20 cellular contexts compared by ENCODE assay signal in the genomic region with DNA sequence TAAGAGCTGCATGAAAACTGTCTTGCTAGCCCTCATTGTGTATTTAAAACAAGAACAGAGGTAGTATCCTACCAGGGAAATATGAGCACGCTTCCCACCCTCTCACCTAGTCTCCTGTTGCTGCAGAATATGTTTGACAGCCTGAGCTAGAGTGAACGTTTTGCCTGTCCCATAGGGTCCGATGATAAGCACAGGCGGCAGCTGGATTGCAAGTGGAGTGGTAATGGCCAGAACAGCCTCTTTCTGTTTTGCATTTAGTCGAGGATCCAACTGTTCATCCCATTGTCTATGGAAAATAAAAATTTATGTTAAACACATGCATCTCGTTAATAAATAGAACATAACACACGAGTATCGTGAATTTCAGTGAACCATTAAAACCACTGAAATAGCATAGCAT.
DNase-seq lines count a peak whose midpoint lies in the region; ATAC-seq, FAIRE-seq and TF ChIP-seq lines count a peak whose summit lies in the region.
"Had no signal": no experiment of that assay in that cellular context is flagged by ENCODE, and none has a peak within 500 bp of the region (broad histone marks: within the 10 kb centered on the region; RNA-seq: fewer than 3 reads in every experiment).

No MANE protein-coding gene starts in this region.

- TF ChIP-seq EP300 in esophagus muscularis mucosa (IDR thresholded peaks at IDR 0.05): no peak

- H3F3A ChIP-seq in smooth muscle cell (ENCODE audit: low read depth): peaks cover 4% of the 10 kb centered on the region

- no peaks in the 10 kb centered on the region for H3K4me1 ChIP-seq in esophagus muscularis mucosa
- no peaks in the 10 kb centered on the region for H3K4me1 ChIP-seq in smooth muscle cell (ENCODE audit: low read depth)
- H3K4me1 ChIP-seq: BLaER1 had no signal

- peaks cover 3% of the 10 kb centered on the region for H3K27me3 Mint-ChIP-seq in nephron progenitor cell (ENCODE audit: low read depth, poor library complexity)
- H3K27me3 Mint-ChIP-seq: CD4-positive, CD25-positive, alpha-beta regulatory T cell had no signal

- peaks cover 14% of the 10 kb centered on the region for H3K9me3 Mint-ChIP-seq in nephron progenitor cell
- H3K9me3 Mint-ChIP-seq: CD4-positive, CD25-positive, alpha-beta regulatory T cell; CD8-positive, alpha-beta T cell; H9 had no signal

- H3K27me3 ChIP-seq in esophagus muscularis mucosa (no peaks in the 10 kb centered on the region), smooth muscle cell (ENCODE audit: low read depth) (no peaks in the 10 kb centered on the region)
- H3K27me3 ChIP-seq: BLaER1 had no signal

- H3K4me3 ChIP-seq in esophagus muscularis mucosa: no peak overlapping the region
- no peak overlapping the region for H3K4me3 ChIP-seq in smooth muscle cell
- H3K4me3 ChIP-seq: BLaER1, GM23248 had no signal

- no peaks in the 10 kb centered on the region for H3K79me2 ChIP-seq in smooth muscle cell (ENCODE audit: low read depth)

- ATAC-seq in GM18511 (IDR thresholded peaks at IDR 0.05; ENCODE audit: unreplicated experiment): no peak
- ATAC-seq: CD8-positive, alpha-beta T cell; HCT116 had no signal

- peaks cover 55% of the 10 kb centered on the region for H3K36me3 Mint-ChIP-seq in nephron progenitor cell (ENCODE audit: low read depth)

- H3K27ac Mint-ChIP-seq in nephron progenitor cell: peak overlapping the region; percentile 83
- H3K27ac Mint-ChIP-seq: CD4-positive, CD25-positive, alpha-beta regulatory T cell; CD8-positive, alpha-beta T cell had no signal

- no peak overlapping the region for H3K9ac ChIP-seq in smooth muscle cell (ENCODE audit: low read depth)
- H3K9ac ChIP-seq: BLaER1, GM23248 had no signal

- intact Hi-C loops in esophagus muscularis mucosa (cut with DNase I): no loop called here

- H2AFZ ChIP-seq in smooth muscle cell (ENCODE audit: low read depth): no peak overlapping the region
- H2AFZ ChIP-seq: GM23248 had no signal

- peaks cover 10 to 52% (median 39%) of the 10 kb centered on the region in 4 donors for H3K36me3 ChIP-seq in esophagus muscularis mucosa
- H3K36me3 ChIP-seq in smooth muscle cell (ENCODE audit: low read depth): peaks cover 11% of the 10 kb centered on the region

- no peak overlapping the region for H3K4me2 ChIP-seq in smooth muscle cell
- H3K4me2 ChIP-seq: BLaER1 had no signal

- H3K4me3 Mint-ChIP-seq in nephron progenitor cell: no peak overlapping the region
- H3K4me3 Mint-ChIP-seq: CD4-positive, CD25-positive, alpha-beta regulatory T cell; CD8-positive, alpha-beta T cell; H9 had no signal

- peak; percentile 80 for FAIRE-seq in H54 (lab: Jason Lieb, UNC)
- FAIRE-seq: GM12892, GM19239, H1 had no signal

- H4K20me1 ChIP-seq in smooth muscle cell (ENCODE audit: low read depth): peaks cover 11% of the 10 kb centered on the region
- H4K20me1 ChIP-seq: BLaER1 had no signal

- WGBS in esophagus muscularis mucosa: 84% methylated on average over 8 of the region's 8 CpGs
- WGBS in smooth muscle cell (ENCODE audit: low lambda C conversion rate): 94% methylated on average over 8 of the region's 8 CpGs

- TF ChIP-seq CTCF in esophagus muscularis mucosa (IDR thresholded peaks at IDR 0.05) (no peak), nephron progenitor cell (IDR thresholded peaks at IDR 0.05) (no peak), smooth muscle cell (IDR thresholded peaks at IDR 0.05; ENCODE audit: borderline replicate concordance, insufficient read depth, poor library complexity, severe bottlenecking) (no peak)

- H3K27ac ChIP-seq in esophagus muscularis mucosa (replicated peaks in 1 of 4) (no peak overlapping the region), smooth muscle cell (ENCODE audit: low read depth) (no peak overlapping the region)
- H3K27ac ChIP-seq: BLaER1, C4-2B, GM23248 had no signal

- DNase-seq in H54 (ENCODE audit: insufficient read length, low spot score) (no peak), NCI-H526 treated with DMSO at 0.1 percent for 48 hours (lab: John Stamatoyannopoulos, UW) (peak; percentile 62), esophagus muscularis mucosa (ENCODE audit: extremely low spot score) (peak; percentile 14), nephron progenitor cell (no peak), smooth muscle cell (lab: John Stamatoyannopoulos, UW; ENCODE audit: unreplicated experiment) (no peak), NCI-H2107 treated with DMSO at 0.1 percent for 48 hours (lab: John Stamatoyannopoulos, UW; ENCODE audit: unreplicated experiment) (no peak)
- DNase-seq: Caco-2; CD4-positive, CD25-positive, alpha-beta regulatory T cell; CD8-positive, alpha-beta T cell; DMS153; DND-41; GM23248; H9 had no signal

- H3K9me3 ChIP-seq in esophagus muscularis mucosa (no peaks in the 10 kb centered on the region), smooth muscle cell (replicated peaks; ENCODE audit: low read depth) (no peaks in the 10 kb centered on the region)
- H3K9me3 ChIP-seq: BLaER1, Caco-2 had no signal

- H3K4me1 Mint-ChIP-seq in nephron progenitor cell: peaks cover 10% of the 10 kb centered on the region

- TF ChIP-seq POLR2A in H54 (IDR thresholded peaks at IDR 0.05; ENCODE audit: low read depth, low read length) (no peak), esophagus muscularis mucosa (IDR thresholded peaks at IDR 0.05; ENCODE audit: low read depth) (no peak)

Comparison
In these comparisons a context has a peak if more than half of its experiments do, and no peak if none do; other contexts are left out.
1. DNase-seq: peak in NCI-H526 treated with DMSO at 0.1 percent for 48 hours (single experiment) and esophagus muscularis mucosa (single experiment); none in H54 (single experiment), nephron progenitor cell (single experiment), smooth muscle cell (single experiment) and NCI-H2107 treated with DMSO at 0.1 percent for 48 hours (single experiment).